In genomic region chr4:145180298-145181090, GRCh38 we compare ENCODE assay signal across 8 cellular contexts. TPM values are rescaled to one million over a fixed set of nuclear protein-coding genes. Genes with fewer than 3 reads are reported as not detected.
DNase-seq lines count a peak whose midpoint lies in the region; ATAC-seq and TF ChIP-seq lines count a peak whose summit lies in the region.

Gene OTUD4, minus strand, starts transcription at chr4:145180589. Its CDS starts 616 bp downstream, at chr4:145179973.

- peak; percentile 97 for DNase-seq in BE2C
- DNase-seq in GM19238 (ENCODE audit: insufficient read length, low spot score), result peak; percentile 90
- peak; percentile 91 to 93 for DNase-seq in NCI-H524 (lab: John Stamatoyannopoulos, UW)
- DNase-seq in activated CD4-positive, alpha-beta T cell treated with anti-CD3 and anti-CD28 coated beads for 4 hours, result peak; percentile 93 to 97
- peak; percentile 98 for DNase-seq in kidney tubule cell (ENCODE audit: low spot score)
- DNase-seq in stimulated activated CD4-positive, alpha-beta T cell treated with anti-CD3 and anti-CD28 coated beads, Interleukin-1b, Interleukin-23, amount 100 ng/mL, for 24 hours (ENCODE audit: low read depth in 4 of 4, low spot score in 1 of 4), result peak; percentile 82 to 93 (median 86)

- H3K27ac ChIP-seq in cingulate gyrus (ENCODE audit: low read depth, low read length), result peak within 1 kb of the TSS; percentile 92

- peak within 1 kb of the TSS; percentile 91 for H3K4me3 ChIP-seq in BE2C (ENCODE audit: low read depth, low read length)

- no peak; the same call in 1 of the 2 replicates for TF ChIP-seq CTCF in BE2C (IDR thresholded peaks at IDR 0.05; ENCODE audit: low read depth, low read length)

- no peaks in the 10 kb centered on the region; the same call in 1 of the 2 replicates for H3K4me1 ChIP-seq in BE2C

- H3K36me3 ChIP-seq in BE2C, result no peaks in the 10 kb centered on the region; the same call in 1 of the 2 replicates

- no peaks in the 10 kb centered on the region for H3K9me3 ChIP-seq in BE2C

- ATAC-seq in HG03442 (IDR thresholded peaks at IDR 0.05; ENCODE audit: unreplicated experiment), result peak; percentile 80

- no peaks in the 10 kb centered on the region for H3K27me3 ChIP-seq in BE2C

RNA-seq across cellular contexts. Expression of gene OTUD4, which starts in this region (rescaled TPM):
- 5.6 TPM for polyA plus RNA-seq in BE2C (2012; ENCODE audit: insufficient read depth, insufficient read length, low read depth)

Comparison
In these comparisons a context has a peak if more than half of its experiments do, and no peak if none do; other contexts are left out.
1. Peak in every context shown above with its lines: DNase-seq, ATAC-seq, H3K4me3 ChIP-seq and H3K27ac ChIP-seq.